In the genomic region with DNA sequence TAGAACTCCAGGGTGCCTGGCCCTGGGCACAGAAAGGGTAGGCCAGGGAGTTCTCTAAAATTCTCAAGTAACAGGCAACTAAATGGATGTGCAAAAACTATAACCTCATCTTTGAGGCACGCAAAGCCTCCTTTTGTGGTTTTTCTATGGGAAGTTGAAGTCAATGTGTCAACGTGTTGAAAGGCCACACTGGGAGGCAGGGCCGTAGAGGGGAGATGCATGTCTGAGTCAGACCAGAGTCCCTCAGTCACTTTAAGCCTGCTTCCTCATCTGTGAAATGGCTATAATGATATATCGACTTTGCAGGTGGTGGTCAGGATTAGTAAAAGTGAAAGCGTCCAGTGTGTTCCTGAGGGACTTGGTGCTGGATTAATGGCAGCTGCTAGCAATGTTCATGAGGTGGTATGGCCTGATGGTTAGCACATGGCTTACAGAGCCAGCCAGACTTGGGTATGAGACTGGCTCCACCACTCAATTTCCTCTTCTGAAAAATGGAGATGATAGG, we compare ENCODE assay signal across 8 cellular contexts. TPM values are rescaled to one million over a fixed set of nuclear protein-coding genes. Genes with fewer than 3 reads are reported as not detected.
DNase-seq lines count a peak whose midpoint lies in the region; ATAC-seq and TF ChIP-seq lines count a peak whose summit lies in the region.
"Had no signal": no experiment of that assay in that cellular context is flagged by ENCODE, and none has a peak within 500 bp of the region (broad histone marks: within the 10 kb centered on the region; RNA-seq: fewer than 3 reads in every experiment).

No MANE protein-coding gene starts in this region.

- no peaks in the 10 kb centered on the region for H3K9me3 Mint-ChIP-seq in T-helper 1 cell treated with Interleukin-12 subunit alpha and Interleukin-12 subunit beta and Interleukin-4 antibody, amounts not matched to agents 30 μg/mL and 1 μg/mL, for 36 hours

- peak; percentile 54 for ATAC-seq in GM18907 (IDR thresholded peaks at IDR 0.05; ENCODE audit: unreplicated experiment)
- peak; percentile 54 for ATAC-seq in HG02885 (IDR thresholded peaks at IDR 0.05; ENCODE audit: poor library complexity, unreplicated experiment)
- no peak for ATAC-seq in HG03520 (IDR thresholded peaks at IDR 0.05; ENCODE audit: unreplicated experiment)
- ATAC-seq in Right ventricle myocardium superior (ENCODE audit: poor library complexity): no peak

- peaks cover 32 to 42% of the 10 kb centered on the region in 2 experiments for H3K4me1 ChIP-seq in neutrophil (ENCODE audit: control insufficient read depth in 1 of 2, insufficient read depth in 1 of 2, low read depth in 1 of 2, low read length in 1 of 2)
- H3K4me1 ChIP-seq: vagina had no signal

- H3K36me3 Mint-ChIP-seq in T-helper 1 cell treated with Interleukin-12 subunit alpha and Interleukin-12 subunit beta and Interleukin-4 antibody, amounts not matched to agents 30 μg/mL and 1 μg/mL, for 36 hours (ENCODE audit: low read depth): no peaks in the 10 kb centered on the region

- peak overlapping the region; percentile 9 for H3K4me3 Mint-ChIP-seq in T-helper 1 cell treated with Interleukin-12 subunit alpha and Interleukin-12 subunit beta and Interleukin-4 antibody, amounts not matched to agents 30 μg/mL and 1 μg/mL, for 36 hours

- no peaks in the 10 kb centered on the region for H3K27me3 Mint-ChIP-seq in T-helper 1 cell treated with Interleukin-12 subunit alpha and Interleukin-12 subunit beta and Interleukin-4 antibody, amounts not matched to agents 30 μg/mL and 1 μg/mL, for 36 hours (ENCODE audit: low read depth)

- peaks cover 36% of the 10 kb centered on the region for H3K4me1 Mint-ChIP-seq in T-helper 1 cell treated with Interleukin-12 subunit alpha and Interleukin-12 subunit beta and Interleukin-4 antibody, amounts not matched to agents 30 μg/mL and 1 μg/mL, for 36 hours (ENCODE audit: low read depth)

- peak overlapping the region in 1 of 2 experiments; percentile 3 for H3K4me3 ChIP-seq in neutrophil (ENCODE audit: low read depth in 1 of 2, low read length in 1 of 2)
- H3K4me3 ChIP-seq: vagina had no signal

- intact Hi-C loops in Right ventricle myocardium superior (cut with DNase I): no loop called here

- H3K27ac ChIP-seq in neutrophil: peak overlapping the region; percentile 79
- H3K27ac ChIP-seq: vagina had no signal

- peak overlapping the region; percentile 70 for H3K27ac Mint-ChIP-seq in T-helper 1 cell treated with Interleukin-12 subunit alpha and Interleukin-12 subunit beta and Interleukin-4 antibody, amounts not matched to agents 30 μg/mL and 1 μg/mL, for 36 hours

- H3K36me3 ChIP-seq in neutrophil: no peaks in the 10 kb centered on the region
- H3K36me3 ChIP-seq: vagina had no signal

- no peaks in the 10 kb centered on the region for H3K27me3 ChIP-seq in neutrophil
- H3K27me3 ChIP-seq: vagina had no signal

- H3K9me3 ChIP-seq in neutrophil: no peaks in the 10 kb centered on the region
- H3K9me3 ChIP-seq: vagina had no signal

- no peak for TF ChIP-seq CTCF in neutrophil (IDR thresholded peaks at IDR 0.05)

- DNase-seq in NCI-H1417 (lab: John Stamatoyannopoulos, UW): no peak
- no peak for DNase-seq in Right ventricle myocardium superior

RNA-seq across cellular contexts. Expression of gene TGM5, which starts 17.0 kb away (rescaled TPM):
- not detected for total RNA-seq in Right ventricle myocardium superior

RNA-seq across cellular contexts. Expression of gene EPB42, which starts 28.9 kb away (rescaled TPM):
- total RNA-seq in Right ventricle myocardium superior: 0.24 TPM
- total RNA-seq: vagina had no signal

RNA-seq across cellular contexts. Expression of gene TGM7, which starts 52.3 kb away (rescaled TPM):
- not detected for total RNA-seq in Right ventricle myocardium superior
- total RNA-seq: vagina had no signal

Comparison
In these comparisons a context has a peak if more than half of its experiments do, and no peak if none do; other contexts are left out.
1. ATAC-seq: peak in GM18907 (single experiment) and HG02885 (single experiment); none in HG03520 (single experiment) and Right ventricle myocardium superior (single experiment).